ENCODE assay signal across 9 cellular contexts in the genomic region with DNA sequence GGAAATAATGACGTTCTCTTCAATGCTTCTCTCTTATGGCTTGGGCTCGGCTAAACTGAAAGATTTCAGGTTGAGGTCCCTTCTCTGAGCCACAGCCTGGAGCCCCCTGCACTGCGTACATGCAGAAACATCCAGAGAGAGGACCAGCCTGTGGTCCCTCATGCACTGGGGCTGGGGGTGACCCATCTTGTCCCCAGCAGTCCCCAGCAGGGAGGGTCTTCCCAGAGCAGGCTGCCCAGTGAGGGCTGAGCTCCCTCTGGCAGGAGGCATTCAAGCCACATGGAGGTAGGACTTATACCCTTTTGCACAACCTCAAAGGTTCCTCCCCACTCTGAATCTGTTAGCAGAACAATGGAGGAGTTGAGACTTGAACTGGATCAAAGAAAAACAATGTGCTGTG. TPM values are rescaled to one million over a fixed set of nuclear protein-coding genes. Genes with fewer than 3 reads are reported as not detected.
"Had no signal": no experiment of that assay in that cellular context is flagged by ENCODE, and none has a peak within 500 bp of the region (broad histone marks: within the 10 kb centered on the region; RNA-seq: fewer than 3 reads in every experiment).

No MANE protein-coding gene starts in this region.

- H3K4me3 Mint-ChIP-seq: GM23338, IgD-negative memory B cell had no signal

- H3K27ac Mint-ChIP-seq: GM23338, H9, IgD-negative memory B cell had no signal

- H2AFZ ChIP-seq: GM23338 had no signal

- H3K27ac ChIP-seq: HL-60 had no signal

- DNase-seq: H9, HCEC 1CT had no signal

- H3K9me3 Mint-ChIP-seq: GM23338, H9, IgD-negative memory B cell had no signal

- ATAC-seq: GM23338, HepG2 had no signal

- H3K36me3 Mint-ChIP-seq: IgD-negative memory B cell had no signal

- H3K4me2 ChIP-seq: GM23338 had no signal

- FAIRE-seq: H1, H54, HepG2 had no signal

- H3K4me3 ChIP-seq: GM23338 had no signal

RNA-seq across cellular contexts. Expression of a gene that starts 7.4 kb away (rescaled TPM):
- total RNA-seq: HepG2, HT1080 had no signal
- polyA plus RNA-seq: GM23338, IgD-negative memory B cell had no signal

RNA-seq across cellular contexts. Expression of a gene that starts 14.9 kb away (rescaled TPM):
- total RNA-seq: GM23338, H1, H9, HepG2, HT1080 had no signal
- polyA plus RNA-seq: GM23338, H1, HepG2, IgD-negative memory B cell had no signal

RNA-seq across cellular contexts. Expression of a gene that starts 40.8 kb away (rescaled TPM):
- total RNA-seq: GM23338, H1, H9, HepG2, HT1080 had no signal
- polyA plus RNA-seq: GM23338, H1, HepG2, IgD-negative memory B cell had no signal
